37 cellular contexts compared by ENCODE assay signal in the genomic region with DNA sequence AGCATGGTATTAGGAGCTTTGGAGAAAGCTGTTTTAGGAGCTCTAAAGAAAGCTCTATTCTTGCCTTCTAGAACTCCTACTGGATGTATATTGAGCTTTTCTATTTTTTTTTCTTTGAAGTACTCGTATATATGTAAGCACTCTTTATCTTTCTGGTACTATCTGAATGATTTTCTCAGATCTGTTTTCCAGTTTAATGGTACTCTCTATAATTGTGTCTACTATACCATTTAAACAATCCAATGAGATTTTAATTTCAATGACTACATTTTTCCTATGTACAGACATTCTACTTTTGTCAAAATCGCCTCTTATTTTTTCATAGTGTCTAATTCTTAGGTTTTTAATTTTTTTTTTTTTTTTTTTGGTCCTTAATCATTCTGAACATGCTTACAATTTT.
DNase-seq lines count a peak whose midpoint lies in the region; ATAC-seq, FAIRE-seq and TF ChIP-seq lines count a peak whose summit lies in the region.
"Had no signal": no experiment of that assay in that cellular context is flagged by ENCODE, and none has a peak within 500 bp of the region (broad histone marks: within the 10 kb centered on the region; RNA-seq: fewer than 3 reads in every experiment).

No MANE protein-coding gene starts in this region.

- no peak for TF ChIP-seq RAD21 in SK-N-SH (IDR thresholded peaks at IDR 0.05; ENCODE audit: low read length)

- no peak overlapping the region for H2AFZ ChIP-seq in SK-N-SH (ENCODE audit: low read depth)
- H2AFZ ChIP-seq in neural progenitor cell (replicated peaks): no peak overlapping the region

- no peak for TF ChIP-seq EP300 in SK-N-SH (IDR thresholded peaks at IDR 0.05; ENCODE audit: borderline replicate concordance in 1 of 2, low read depth in 1 of 2, low read length in 1 of 2)

- no peak for TF ChIP-seq CTCF in SK-N-SH (IDR thresholded peaks at IDR 0.05)
- no peak for TF ChIP-seq CTCF in HEK293 (tag by site-specific recombination; IDR thresholded peaks at IDR 0.05)
- no peak for TF ChIP-seq CTCF in neural progenitor cell (IDR thresholded peaks at IDR 0.05)

- H3K4me3 Mint-ChIP-seq in neural progenitor cell: no peak overlapping the region
- H3K4me3 Mint-ChIP-seq: B cell; CD14-positive monocyte; CD4-positive, alpha-beta memory T cell; CD4-positive, alpha-beta T cell; CD4-positive, CD25-positive, alpha-beta regulatory T cell; CD8-positive, alpha-beta memory T cell; CD8-positive, alpha-beta T cell had no signal

- H3K27me3 ChIP-seq in SK-N-SH (ENCODE audit: insufficient read depth) (no peaks in the 10 kb centered on the region), neural progenitor cell (no peaks in the 10 kb centered on the region)
- H3K27me3 ChIP-seq: BE2C; BLaER1; BLaER1 treated with 17β-estradiol and CSF1 and Interleukin-3, amounts not matched to agents 10 nM and 100 nM had no signal

- POLR2A ChIA-PET in SK-N-SH (lab: Yijun Ruan, JAX) (no interaction called here), HEK293 (lab: Yijun Ruan, JAX) (no interaction called here)

- peaks cover 21% of the 10 kb centered on the region for H3K9me3 Mint-ChIP-seq in neural progenitor cell
- H3K9me3 Mint-ChIP-seq: CD8-positive, alpha-beta T cell had no signal

- no peaks in the 10 kb centered on the region for H3K9me2 ChIP-seq in SK-N-SH

- no peak overlapping the region for H3K27ac ChIP-seq in SK-N-SH (ENCODE audit: low read depth in 2 of 2, low read length in 1 of 2)
- H3K27ac ChIP-seq in HEK293 (ENCODE audit: extremely low read depth, low read depth, low read length): no peak overlapping the region
- H3K27ac ChIP-seq in neural progenitor cell: no peak overlapping the region
- H3K27ac ChIP-seq: 22Rv1; A549; BLaER1; BLaER1 treated with 17β-estradiol and CSF1 and Interleukin-3, amounts not matched to agents 10 nM and 100 nM; C4-2B had no signal

- no peaks in the 10 kb centered on the region for H3K79me2 ChIP-seq in SK-N-SH (ENCODE audit: insufficient read depth)
- peaks cover 31% of the 10 kb centered on the region for H3K79me2 ChIP-seq in neural progenitor cell (ENCODE audit: low read depth)

- H3K27ac Mint-ChIP-seq in neural progenitor cell: no peak overlapping the region
- H3K27ac Mint-ChIP-seq: B cell; CD14-positive monocyte; CD4-positive, alpha-beta memory T cell; CD4-positive, alpha-beta T cell; CD4-positive, CD25-positive, alpha-beta regulatory T cell; CD8-positive, alpha-beta memory T cell; CD8-positive, alpha-beta T cell had no signal

- no peak overlapping the region for H3K9ac ChIP-seq in SK-N-SH
- no peak overlapping the region for H3K9ac ChIP-seq in neural progenitor cell
- H3K9ac ChIP-seq: BLaER1; BLaER1 treated with 17β-estradiol and CSF1 and Interleukin-3, amounts not matched to agents 10 nM and 100 nM had no signal

- 91% methylated on average over 2 of the region's 2 CpGs for WGBS in SK-N-SH (ENCODE audit: low lambda C conversion rate)

- no peak overlapping the region for H3K4me3 ChIP-seq in SK-N-SH (ENCODE audit: low read depth in 2 of 2, low read length in 1 of 2)
- H3K4me3 ChIP-seq in HEK293 (ENCODE audit: low read depth, low read length): no peak overlapping the region
- H3K4me3 ChIP-seq in neural progenitor cell: peak overlapping the region; percentile 5
- H3K4me3 ChIP-seq: A549; BLaER1; BLaER1 treated with 17β-estradiol and CSF1 and Interleukin-3, amounts not matched to agents 10 nM and 100 nM had no signal

- H3K36me3 Mint-ChIP-seq in neural progenitor cell: peaks cover 38% of the 10 kb centered on the region
- H3K36me3 Mint-ChIP-seq: CD14-positive monocyte; CD4-positive, alpha-beta memory T cell; CD4-positive, CD25-positive, alpha-beta regulatory T cell; CD8-positive, alpha-beta memory T cell; CD8-positive, alpha-beta T cell had no signal

- DNase-seq in SK-N-SH (no peak), neural progenitor cell (ENCODE audit: low spot score) (no peak), D341Med (ENCODE audit: low spot score) (no peak), GOT3 (lab: John Stamatoyannopoulos, UW) (no peak)
- DNase-seq: 8988T; ACHN; AML-193; BE2C; C1 segment of cervical spinal cord; Caco-2; Calu3; CD4-positive, alpha-beta memory T cell; CD4-positive, alpha-beta T cell; CD4-positive, CD25-positive, alpha-beta regulatory T cell; CD8-positive, alpha-beta memory T cell; CD8-positive, alpha-beta T cell; COR-L47; DMS 273 treated with DMSO at 0.1 percent for 48 hours; DMS153; DMS53; DMS79; DMS79 treated with DMSO at 0.1 percent for 48 hours; DND-41; EL had no signal

- H3K27me3 Mint-ChIP-seq in neural progenitor cell (ENCODE audit: insufficient read depth, low read depth): peaks cover 2% of the 10 kb centered on the region
- H3K27me3 Mint-ChIP-seq: B cell; CD4-positive, CD25-positive, alpha-beta regulatory T cell had no signal

- H4K20me1 ChIP-seq in SK-N-SH (ENCODE audit: insufficient read depth) (no peaks in the 10 kb centered on the region), neural progenitor cell (ENCODE audit: low read depth) (peaks cover 7% of the 10 kb centered on the region)
- H4K20me1 ChIP-seq: BLaER1; BLaER1 treated with 17β-estradiol and CSF1 and Interleukin-3, amounts not matched to agents 10 nM and 100 nM had no signal

- ATAC-seq in SK-N-SH treated with all-trans-retinoic acid at 6 μM for 48 hours (no peak), HG03196 (IDR thresholded peaks at IDR 0.05; ENCODE audit: unreplicated experiment) (no peak)
- ATAC-seq: A549; CD8-positive, alpha-beta T cell had no signal

- H3K36me3 ChIP-seq in SK-N-SH (replicated peaks in 1 of 2; ENCODE audit: control insufficient read depth in 1 of 2, insufficient read depth in 2 of 2, low read length in 1 of 2) (peaks cover 0 to 11% of the 10 kb centered on the region in 2 experiments), HEK293 (ENCODE audit: control insufficient read depth in 2 of 2, insufficient read depth in 1 of 2, low read length in 2 of 2) (no peaks in the 10 kb centered on the region), neural progenitor cell (peaks cover 11% of the 10 kb centered on the region)
- H3K36me3 ChIP-seq: BE2C; BLaER1; BLaER1 treated with 17β-estradiol and CSF1 and Interleukin-3, amounts not matched to agents 10 nM and 100 nM had no signal

- H3K4me2 ChIP-seq in SK-N-SH (no peak overlapping the region), neural progenitor cell (no peak overlapping the region)
- H3K4me2 ChIP-seq: A549; BLaER1; BLaER1 treated with 17β-estradiol and CSF1 and Interleukin-3, amounts not matched to agents 10 nM and 100 nM had no signal

- CTCF ChIA-PET in SK-N-SH (lab: Yijun Ruan, JAX) (no interaction called here), HEK293 (lab: Yijun Ruan, JAX) (interaction anchor here (0.6 kb wide), 1 partner anchor 776 kb away, joined by 3 read pairs; no protein-coding TSS in a partner anchor)

- peaks cover 14% of the 10 kb centered on the region for H3K9me3 ChIP-seq in SK-N-SH
- H3K9me3 ChIP-seq in HEK293 (ENCODE audit: control insufficient read depth, insufficient read depth, low read depth, low read length): no peaks in the 10 kb centered on the region
- peaks cover 11% of the 10 kb centered on the region for H3K9me3 ChIP-seq in neural progenitor cell (ENCODE audit: low read depth)
- H3K9me3 ChIP-seq: A549, BE2C had no signal

- H3F3A ChIP-seq in SK-N-SH (replicated peaks; ENCODE audit: insufficient read depth): peaks cover 4% of the 10 kb centered on the region
- peaks cover 11% of the 10 kb centered on the region for H3F3A ChIP-seq in neural progenitor cell (ENCODE audit: low read depth)

- peaks cover 21% of the 10 kb centered on the region for H3K4me1 Mint-ChIP-seq in neural progenitor cell
- H3K4me1 Mint-ChIP-seq: B cell; CD14-positive monocyte; CD4-positive, alpha-beta memory T cell; CD4-positive, CD25-positive, alpha-beta regulatory T cell; CD8-positive, alpha-beta memory T cell had no signal

- H3K4me1 ChIP-seq in SK-N-SH (ENCODE audit: control insufficient read depth in 1 of 2, insufficient read depth in 2 of 2, low read depth in 1 of 2, low read length in 1 of 2) (peaks cover 0 to 10% of the 10 kb centered on the region in 2 experiments; a peak in 2 of 4 replicates), HEK293 (ENCODE audit: control insufficient read depth, insufficient read depth, low read length) (no peaks in the 10 kb centered on the region), neural progenitor cell (peaks cover 19% of the 10 kb centered on the region)
- H3K4me1 ChIP-seq: A549, BLaER1, Caco-2 had no signal

- FAIRE-seq in islet of Langerhans (lab: Jason Lieb, UNC): peak; percentile 85
- FAIRE-seq: A204.1, A549, D721Med had no signal

TF ChIP-seq in SK-N-SH treated with all-trans-retinoic acid at 6 μM for 48 hours, 23 proteins besides CTCF, POLR2A, EP300 and RAD21:
- no peak for TF ChIP-seq OSR1 (CRISPR knock-in tag; IDR thresholded peaks at IDR 0.05)
- no peak for TF ChIP-seq ISL1 (CRISPR knock-in tag; IDR thresholded peaks at IDR 0.05)
- TF ChIP-seq ZFP30 (CRISPR knock-in tag; IDR thresholded peaks at IDR 0.05): peak; percentile 99
- no peak for TF ChIP-seq BACH2 (CRISPR knock-in tag; IDR thresholded peaks at IDR 0.05; ENCODE audit: borderline replicate concordance)

TF ChIP-seq in SK-N-SH, 30 proteins besides CTCF, POLR2A, EP300 and RAD21 (continues in another document):
- TF ChIP-seq, protein P1, sequence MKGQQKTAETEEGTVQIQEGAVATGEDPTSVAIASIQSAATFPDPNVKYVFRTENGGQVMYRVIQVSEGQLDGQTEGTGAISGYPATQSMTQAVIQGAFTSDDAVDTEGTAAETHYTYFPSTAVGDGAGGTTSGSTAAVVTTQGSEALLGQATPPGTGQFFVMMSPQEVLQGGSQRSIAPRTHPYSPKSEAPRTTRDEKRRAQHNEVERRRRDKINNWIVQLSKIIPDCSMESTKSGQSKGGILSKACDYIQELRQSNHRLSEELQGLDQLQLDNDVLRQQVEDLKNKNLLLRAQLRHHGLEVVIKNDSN (IDR thresholded peaks at IDR 0.05; ENCODE audit: borderline replicate concordance, low read depth): no peak
- TF ChIP-seq RFX5 (IDR thresholded peaks at IDR 0.05; ENCODE audit: low read length): no peak
- TF ChIP-seq FOSL2 (IDR thresholded peaks at IDR 0.05; ENCODE audit: borderline replicate concordance, low read depth): no peak
- TF ChIP-seq TCF12 (IDR thresholded peaks at IDR 0.05): no peak
- TF ChIP-seq CHD2 (IDR thresholded peaks at IDR 0.05; ENCODE audit: low read length, partially characterized antibody): no peak
- TF ChIP-seq ELF1 (IDR thresholded peaks at IDR 0.05): no peak

TF ChIP-seq in HEK293, 187 proteins besides CTCF, POLR2A, EP300 and RAD21:
- TF ChIP-seq ZNF514 (tag by site-specific recombination; IDR thresholded peaks at IDR 0.05) (no peak), HOXD13 (CRISPR knock-in tag; IDR thresholded peaks at IDR 0.05; ENCODE audit: borderline replicate concordance) (no peak), ZNF510 (tag by site-specific recombination; IDR thresholded peaks at IDR 0.05; ENCODE audit: insufficient replicate concordance) (no peak), MYNN (tag by site-specific recombination; IDR thresholded peaks at IDR 0.05; ENCODE audit: borderline replicate concordance) (no peak), ZNF654 (tag by site-specific recombination; IDR thresholded peaks at IDR 0.05; ENCODE audit: low read depth) (no peak), ZFP41 (tag by site-specific recombination; IDR thresholded peaks at IDR 0.05; ENCODE audit: borderline replicate concordance) (no peak), SETDB1 (IDR thresholded peaks at IDR 0.05; ENCODE audit: insufficient read length, low read length) (peak; percentile 58)
TF ChIP-seq in HEK293: peak in this region for 1.
